In the genomic region with DNA sequence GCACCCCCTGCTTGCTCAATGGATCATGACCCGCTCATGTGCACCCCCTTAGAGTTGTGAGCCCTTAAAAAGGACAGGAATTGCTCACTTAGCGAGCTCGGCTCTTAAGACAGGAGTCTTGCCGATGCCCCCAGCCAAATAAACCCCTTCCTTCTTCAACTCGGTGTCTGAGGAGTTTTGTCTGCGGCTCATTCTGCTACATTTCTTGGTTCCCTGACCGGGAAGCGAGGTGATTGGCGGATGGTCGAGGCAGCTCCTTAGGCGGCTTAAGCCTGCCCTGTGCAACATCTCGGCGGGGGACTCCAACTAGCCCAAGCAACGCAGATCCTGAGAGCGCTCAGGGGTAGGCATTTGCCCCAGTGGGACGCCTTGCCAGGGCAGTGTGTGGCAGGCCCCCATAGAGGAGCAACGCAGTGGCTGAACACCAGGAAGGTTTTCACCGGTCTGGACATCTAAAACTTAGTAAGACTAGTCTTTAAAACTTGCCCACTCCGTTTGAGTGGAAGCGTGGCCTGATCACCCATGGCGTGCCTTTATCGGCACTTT, we compare ENCODE assay signal across 22 cellular contexts. TPM values are rescaled to one million over a fixed set of nuclear protein-coding genes. Genes with fewer than 3 reads are reported as not detected.
"Had no signal": no experiment of that assay in that cellular context is flagged by ENCODE, and none has a peak within 500 bp of the region (broad histone marks: within the 10 kb centered on the region; RNA-seq: fewer than 3 reads in every experiment).

No MANE protein-coding gene starts in this region.

- H3K9me3 ChIP-seq: ovary, tibial artery had no signal

- H3K27me3 ChIP-seq: dorsolateral prefrontal cortex, ovary, tibial artery had no signal

- H3K4me1 Mint-ChIP-seq: immature natural killer cell; naive thymus-derived CD4-positive, alpha-beta T cell; neural crest cell had no signal

- H3K27ac Mint-ChIP-seq: immature natural killer cell; naive thymus-derived CD4-positive, alpha-beta T cell had no signal

- DNase-seq: central memory CD4-positive, alpha-beta T cell; cortex of kidney; dorsolateral prefrontal cortex; effector CD8-positive, alpha-beta T cell; foreskin fibroblast; immature natural killer cell; kidney; left cardiac atrium; left ventricle myocardium superior; mesenchymal stem cell; ovary; right cardiac atrium; small intestine; stimulated activated CD4-positive, alpha-beta T cell treated with anti-CD3 and anti-CD28 coated beads, Interleukin-12 subunit alpha, Interleukin-12 subunit beta, amount 100 ng/mL, for 4 hours; stimulated activated naive CD4-positive, alpha-beta T cell treated with Interleukin-2 at 50 U/mL for 16 hours; tibial artery had no signal

- H3K4me3 Mint-ChIP-seq: immature natural killer cell; naive thymus-derived CD4-positive, alpha-beta T cell; neural crest cell had no signal

- H3K36me3 ChIP-seq: ovary, tibial artery had no signal

- ATAC-seq: esophagus mucosa; left cardiac atrium; left ventricle myocardium superior; naive thymus-derived CD4-positive, alpha-beta T cell; right cardiac atrium had no signal

- H3K4me3 ChIP-seq: dorsolateral prefrontal cortex, lung, ovary, tibial artery had no signal

- H3K36me3 Mint-ChIP-seq: immature natural killer cell; naive thymus-derived CD4-positive, alpha-beta T cell had no signal

- H3K4me1 ChIP-seq: tibial artery had no signal

- H3K27ac ChIP-seq: dorsolateral prefrontal cortex, ovary, tibial artery had no signal

- FAIRE-seq: endometrium, kidney, small intestine had no signal

RNA-seq across cellular contexts. Expression of a gene that starts 9.5 kb away (rescaled TPM):
- total RNA-seq: mononuclear cell; naive thymus-derived CD4-positive, alpha-beta T cell had no signal
- polyA plus RNA-seq: immature natural killer cell; naive thymus-derived CD4-positive, alpha-beta T cell had no signal
